Comparison of ENCODE assay signal across 8 cellular contexts in the genomic region with DNA sequence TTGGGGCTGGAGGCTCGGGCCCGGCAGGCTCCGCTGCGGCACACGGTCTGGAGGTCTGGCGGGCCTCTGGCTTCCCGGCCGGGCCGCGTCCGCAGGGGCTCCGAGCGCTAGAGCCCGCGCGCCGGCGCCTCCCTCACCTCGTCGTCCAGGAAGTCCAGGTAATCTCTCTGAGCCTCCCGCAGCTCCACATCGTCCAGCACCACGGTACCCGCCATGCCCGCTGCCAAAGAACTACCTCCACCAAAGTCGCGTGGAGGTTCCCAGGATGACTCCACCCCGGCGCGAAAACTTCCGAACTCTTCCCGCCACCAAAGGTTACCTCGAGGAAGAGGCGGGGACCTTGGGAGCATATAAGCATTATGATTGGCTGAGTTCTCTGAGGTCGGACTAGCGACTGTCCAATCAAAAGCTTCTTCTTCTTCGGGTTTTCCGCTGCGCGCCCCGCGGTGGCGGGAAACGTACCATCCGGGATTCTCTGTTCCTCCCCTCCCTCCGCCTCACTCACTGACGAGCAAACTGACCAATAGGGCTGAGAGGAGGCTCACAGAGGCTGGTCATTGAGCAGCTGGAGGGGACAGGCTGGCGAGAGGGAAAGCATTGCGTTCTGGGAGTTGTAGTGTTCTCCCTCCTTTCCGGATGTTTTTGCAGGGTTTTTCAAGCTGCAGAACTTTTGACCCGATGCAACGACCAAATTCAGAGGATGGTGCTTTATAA. TPM values are rescaled to one million over a fixed set of nuclear protein-coding genes. Genes with fewer than 3 reads are reported as not detected.
A peak's percentile ranks its signal among the peaks of the same experiment; 100 is the strongest.
DNase-seq lines count a peak whose midpoint lies in the region; ATAC-seq and TF ChIP-seq lines count a peak whose summit lies in the region.

A gene (minus strand): TSS at position 283 of the 714 bp plus-strand sequence. CDS start 68 bp downstream, at position 215.

- H3K9me3 Mint-ChIP-seq in progenitor cell of endocrine pancreas (ENCODE audit: low read depth) = no peaks in the 10 kb centered on the region

- H3K4me3 ChIP-seq in left ventricle myocardium inferior = peak within 1 kb of the TSS; percentile 92

- peaks cover 33% of the 10 kb centered on the region for H3K36me3 ChIP-seq in left ventricle myocardium inferior

- no peaks in the 10 kb centered on the region for H3K27me3 Mint-ChIP-seq in progenitor cell of endocrine pancreas

- H3K27me3 ChIP-seq in left ventricle myocardium inferior (ENCODE audit: low read depth) = no peaks in the 10 kb centered on the region

- intact Hi-C loops in T-helper 1 cell treated with Interleukin-12 subunit alpha and Interleukin-12 subunit beta and Interleukin-4 antibody, amounts not matched to agents 30 ng/mL and 1 ng/mL, for 36 hours (cut with micrococcal nuclease) = loop anchor here (1.0 to 10.0 kb wide), 16 partner anchors 21 to 1440 kb away; a partner anchor contains a TSS
- intact Hi-C loops in left ventricle myocardium inferior (cut with micrococcal nuclease) = loop anchor here (5.0 to 10.0 kb wide), 2 partner anchors 118 to 380 kb away; no protein-coding TSS in a partner anchor

- peak within 1 kb of the TSS; percentile 77 for H3K27ac ChIP-seq in left ventricle myocardium inferior (replicated peaks)

- DNase-seq in GM13976 (ENCODE audit: low spot score) = peak; percentile 95
- peak; percentile 99 for DNase-seq in NCI-H146 treated with DMSO at 0.1 percent for 48 hours (lab: John Stamatoyannopoulos, UW; ENCODE audit: unreplicated experiment)
- peak; percentile 70 to 100 (median 97) for DNase-seq in amygdala (lab: John Stamatoyannopoulos, UW)
- DNase-seq in left ventricle myocardium inferior = peak; percentile 96
- DNase-seq in progenitor cell of endocrine pancreas (ENCODE audit: low spot score, unreplicated experiment) = peak; percentile 89
- peak; percentile 98 for DNase-seq in ureter (ENCODE audit: low spot score)

- in situ Hi-C loops in GM13976 (cut with MboI; ENCODE audit: low sequenced_read_pairs, unreplicated experiment) = loop anchor here (10.0 kb wide), 1 partner anchor 380 kb away; no protein-coding TSS in a partner anchor

- H3K4me3 Mint-ChIP-seq in progenitor cell of endocrine pancreas (ENCODE audit: low read depth) = no peak within 1 kb of the TSS

- H3K9me3 ChIP-seq in left ventricle myocardium inferior (replicated peaks) = no peaks in the 10 kb centered on the region

- peaks cover 22% of the 10 kb centered on the region for H3K4me1 ChIP-seq in left ventricle myocardium inferior

- ATAC-seq in HG02870 (IDR thresholded peaks at IDR 0.05; ENCODE audit: unreplicated experiment) = peak; percentile 97

- no peak within 1 kb of the TSS for H3K27ac Mint-ChIP-seq in progenitor cell of endocrine pancreas

- H3K36me3 Mint-ChIP-seq in progenitor cell of endocrine pancreas (ENCODE audit: insufficient read depth) = peaks cover 16% of the 10 kb centered on the region

- H3K4me1 Mint-ChIP-seq in progenitor cell of endocrine pancreas (ENCODE audit: low read depth) = peaks cover 18% of the 10 kb centered on the region

- TF ChIP-seq CTCF in GM13976 (IDR thresholded peaks at IDR 0.05; ENCODE audit: borderline replicate concordance, control extremely low read depth, extremely low read depth, insufficient read depth, missing control alignments) (no peak), left ventricle myocardium inferior (IDR thresholded peaks at IDR 0.05; ENCODE audit: borderline replicate concordance) (peak; percentile 17), progenitor cell of endocrine pancreas (IDR thresholded peaks at IDR 0.05; ENCODE audit: unreplicated experiment) (no peak)

RNA-seq across cellular contexts. Expression of the gene that starts here (rescaled TPM):
- total RNA-seq in T-helper 1 cell treated with Interleukin-12 subunit alpha and Interleukin-12 subunit beta and Interleukin-4 antibody, amounts not matched to agents 30 ng/mL and 1 ng/mL, for 36 hours = 136 and 142 TPM in 2 replicates
- 20.1 TPM for total RNA-seq in left ventricle myocardium inferior
- 118 and 121 TPM in 2 replicates for total RNA-seq in progenitor cell of endocrine pancreas
- 59.4 TPM for total RNA-seq in ureter

Comparison
In these comparisons a context has a peak if more than half of its experiments do, and no peak if none do; other contexts are left out.
1. Peak in every context shown above with its lines: DNase-seq, ATAC-seq, H3K4me3 ChIP-seq and H3K27ac ChIP-seq.